In the genomic region with DNA sequence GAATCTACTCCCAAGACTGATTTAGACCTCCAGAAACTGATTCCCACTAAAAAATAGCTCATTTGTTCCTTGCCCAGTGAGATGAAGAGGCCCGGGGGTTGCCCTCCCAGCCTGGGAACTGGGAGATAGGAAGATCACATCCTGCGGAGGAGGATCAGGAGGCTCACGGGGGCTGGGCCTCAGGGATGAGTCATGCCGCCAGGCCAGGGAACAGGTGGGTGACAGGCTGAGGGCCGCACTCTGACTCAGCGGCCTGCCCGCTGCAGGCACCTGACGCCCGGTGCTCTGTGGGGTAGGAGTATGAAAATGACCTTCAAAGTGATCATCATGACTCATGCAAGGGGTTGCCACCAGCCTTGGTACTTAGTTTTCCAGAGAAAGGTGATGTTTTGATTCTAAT, we compare ENCODE assay signal across 8 cellular contexts.
A peak's percentile ranks its signal among the peaks of the same experiment; 100 is the strongest.
DNase-seq lines count a peak whose midpoint lies in the region; ATAC-seq, FAIRE-seq and TF ChIP-seq lines count a peak whose summit lies in the region.

No MANE protein-coding gene starts in this region.

- ATAC-seq in GM18502 (IDR thresholded peaks at IDR 0.05; ENCODE audit: poor library complexity, unreplicated experiment) (peak; percentile 96), HG02588 (IDR thresholded peaks at IDR 0.05; ENCODE audit: unreplicated experiment) (peak; percentile 91), GM19324 (IDR thresholded peaks at IDR 0.05; ENCODE audit: low FRiP score, unreplicated experiment) (no peak)

- H3K4me3 ChIP-seq in epithelial cell of proximal tubule (ENCODE audit: low read depth, low read length) = no peak overlapping the region

- intact Hi-C loops in CD14-positive monocyte (cut with micrococcal nuclease) = no loop called here

- H3K4me3 Mint-ChIP-seq in CD14-positive monocyte = no peak overlapping the region

- TF ChIP-seq CTCF in epithelial cell of proximal tubule (conservative IDR thresholded peaks at IDR 0.05; ENCODE audit: low read depth, low read length) (no peak), D721Med (IDR thresholded peaks at IDR 0.05; ENCODE audit: insufficient read depth, missing control alignments) (no peak), CD14-positive monocyte (IDR thresholded peaks at IDR 0.05) (no peak)

- no peak for FAIRE-seq in D721Med (lab: Jason Lieb, UNC)

- H3K27ac Mint-ChIP-seq in CD14-positive monocyte = no peak overlapping the region

- no peaks in the 10 kb centered on the region for H3K36me3 Mint-ChIP-seq in CD14-positive monocyte

- H3K9me3 Mint-ChIP-seq in CD14-positive monocyte = no peaks in the 10 kb centered on the region

- peaks cover 13% of the 10 kb centered on the region for H3K4me1 Mint-ChIP-seq in CD14-positive monocyte

- DNase-seq in SHP77 (lab: John Stamatoyannopoulos, UW) (peak; percentile 78 to 81), epithelial cell of proximal tubule (ENCODE audit: low read depth) (peak; percentile 23), D721Med (ENCODE audit: insufficient read length, low spot score) (no peak), NOMO-1 treated with dmso at 0.1 percent for 144 hours (lab: John Stamatoyannopoulos, UW; ENCODE audit: unreplicated experiment) (no peak), CD14-positive monocyte (ENCODE audit: low spot score) (no peak)

- H3K27me3 Mint-ChIP-seq in CD14-positive monocyte (ENCODE audit: low read depth in 3 of 3) = peaks cover 0 to 5% (median 2%) of the 10 kb centered on the region in 3 donors

Comparison
In these comparisons a context has a peak if more than half of its experiments do, and no peak if none do; other contexts are left out.
1. DNase-seq: peak in SHP77 (2 of 2) and epithelial cell of proximal tubule (single experiment); none in D721Med (single experiment), NOMO-1 treated with dmso at 0.1 percent for 144 hours (single experiment) and CD14-positive monocyte (single experiment).